ENCODE assay signal across 1 cellular context in genomic region chr11:17686185-17686980, GRCh38.
TF ChIP-seq lines count a peak whose summit lies in the region.

No MANE protein-coding gene starts in this region.

TF ChIP-seq in SK-N-SH, 30 proteins besides CTCF, POLR2A, EP300 and RAD21 (continued from another document):
- TF ChIP-seq MAX (IDR thresholded peaks at IDR 0.05; ENCODE audit: low read depth) (no peak), GATA2 (CRISPR knock-in tag; IDR thresholded peaks at IDR 0.05) (peak; percentile 93), ZBTB33 (IDR thresholded peaks at IDR 0.05; ENCODE audit: borderline replicate concordance, low read depth) (no peak), PBX3 (IDR thresholded peaks at IDR 0.05) (peak; percentile 77), RFX5 (IDR thresholded peaks at IDR 0.05; ENCODE audit: low read length) (no peak), FOXJ3 (CRISPR knock-in tag; IDR thresholded peaks at IDR 0.05) (peak; percentile 76), NRF1 (IDR thresholded peaks at IDR 0.05; ENCODE audit: low read depth, low read length) (no peak), MXI1 (IDR thresholded peaks at IDR 0.05; ENCODE audit: low read depth, low read length) (peak; percentile 32; the same call in 1 of the 2 replicates), CHD2 (IDR thresholded peaks at IDR 0.05; ENCODE audit: low read length, partially characterized antibody) (peak; percentile 88)
